ENCODE assay signal across 20 cellular contexts in genomic region chr1:95957748-95958147, GRCh38.
A peak's percentile ranks its signal among the peaks of the same experiment; 100 is the strongest.
DNase-seq lines count a peak whose midpoint lies in the region; ATAC-seq and TF ChIP-seq lines count a peak whose summit lies in the region.
"Had no signal": no experiment of that assay in that cellular context is flagged by ENCODE, and none has a peak within 500 bp of the region (broad histone marks: within the 10 kb centered on the region; RNA-seq: fewer than 3 reads in every experiment).

No MANE protein-coding gene starts in this region.

- no peak overlapping the region for H3K27ac ChIP-seq in SK-N-SH (ENCODE audit: low read depth in 2 of 2, low read length in 1 of 2)
- no peak overlapping the region for H3K27ac ChIP-seq in endodermal cell (ENCODE audit: low read depth, low read length)
- H3K27ac ChIP-seq in ascending aorta = no peak overlapping the region
- H3K27ac ChIP-seq: 22Rv1, RWPE1 had no signal

- TF ChIP-seq RAD21 in SK-N-SH (IDR thresholded peaks at IDR 0.05; ENCODE audit: low read length) = no peak

- H3K4me3 Mint-ChIP-seq in endodermal cell = no peak overlapping the region
- H3K4me3 Mint-ChIP-seq: H9 had no signal

- peaks cover 0 to 3% of the 10 kb centered on the region in 2 experiments; a peak in 2 of 4 replicates for H3K4me1 ChIP-seq in SK-N-SH (ENCODE audit: control insufficient read depth in 1 of 2, insufficient read depth in 2 of 2, low read depth in 1 of 2, low read length in 1 of 2)
- no peaks in the 10 kb centered on the region for H3K4me1 ChIP-seq in endodermal cell (ENCODE audit: control insufficient read depth, insufficient read depth, low read length)
- no peaks in the 10 kb centered on the region for H3K4me1 ChIP-seq in ascending aorta

- peaks cover 27% of the 10 kb centered on the region for H3K9me3 Mint-ChIP-seq in endodermal cell

- no peaks in the 10 kb centered on the region for H3K79me2 ChIP-seq in SK-N-SH (ENCODE audit: insufficient read depth)

- no peaks in the 10 kb centered on the region for H3K36me3 Mint-ChIP-seq in endodermal cell (ENCODE audit: low read depth)

- no peak overlapping the region for H3K27ac Mint-ChIP-seq in endodermal cell

- no peaks in the 10 kb centered on the region for H3K27me3 ChIP-seq in SK-N-SH (ENCODE audit: insufficient read depth)
- no peaks in the 10 kb centered on the region for H3K27me3 ChIP-seq in endodermal cell (ENCODE audit: control insufficient read depth, insufficient read depth, low read length, poor library complexity, severe bottlenecking)
- no peaks in the 10 kb centered on the region for H3K27me3 ChIP-seq in ascending aorta
- H3K27me3 ChIP-seq: MG63 had no signal

- H2AFZ ChIP-seq in SK-N-SH (ENCODE audit: low read depth) = no peak overlapping the region

- no peak for ATAC-seq in SK-N-SH treated with all-trans-retinoic acid at 6 μM for 48 hours
- no peak for ATAC-seq in HG02571 (IDR thresholded peaks at IDR 0.05; ENCODE audit: unreplicated experiment)
- ATAC-seq: Panc1 had no signal

- no peak for TF ChIP-seq EP300 in SK-N-SH (IDR thresholded peaks at IDR 0.05; ENCODE audit: borderline replicate concordance in 1 of 2, low read depth in 1 of 2, low read length in 1 of 2)

- WGBS in SK-N-SH (ENCODE audit: low lambda C conversion rate) = 22% methylated on average over 1 of the region's 1 CpG
- 91% methylated on average over 1 of the region's 1 CpG; no CpG with 5 or more reads in 1 of the 2 experiments for WGBS in endodermal cell (ENCODE audit: insufficient coverage in 1 of 2, insufficient read length in 1 of 2), 2 experiments

- no peak for DNase-seq in SK-N-SH
- no peak for DNase-seq in endodermal cell
- peak; percentile 25 for DNase-seq in foreskin melanocyte
- no peak for DNase-seq in ascending aorta (ENCODE audit: low spot score in 2 of 2)
- no peak for DNase-seq in SHP77 (lab: John Stamatoyannopoulos, UW)
- no peak for DNase-seq in NCI-H2171 treated with DMSO at 0.1 percent for 48 hours (lab: John Stamatoyannopoulos, UW)
- DNase-seq: Calu3, DMS79 treated with DMSO at 0.1 percent for 48 hours, H9, IMR-90, KG1, MG63, NCI-H2029, NCI-H526 treated with DMSO at 0.1 percent for 48 hours, SHP77 treated with DMSO at 0.1 percent for 48 hours had no signal

- no peaks in the 10 kb centered on the region for H3K27me3 Mint-ChIP-seq in endodermal cell (ENCODE audit: insufficient read depth)

- no peaks in the 10 kb centered on the region for H3K9me2 ChIP-seq in SK-N-SH

- no peaks in the 10 kb centered on the region for H4K20me1 ChIP-seq in SK-N-SH (ENCODE audit: insufficient read depth)

- H3K9ac ChIP-seq in SK-N-SH = no peak overlapping the region
- H3K9ac ChIP-seq in endodermal cell (ENCODE audit: extremely low read depth, low read length, poor library complexity, severe bottlenecking) = no peak overlapping the region

- H3K4me3 ChIP-seq in SK-N-SH (ENCODE audit: low read depth in 2 of 2, low read length in 1 of 2) = no peak overlapping the region
- peak overlapping the region; percentile 60 for H3K4me3 ChIP-seq in endodermal cell (ENCODE audit: low read length)
- no peak overlapping the region for H3K4me3 ChIP-seq in ascending aorta
- H3K4me3 ChIP-seq: MG63 had no signal

- H3K9me3 ChIP-seq in SK-N-SH (no peaks in the 10 kb centered on the region), endodermal cell (ENCODE audit: control insufficient read depth, low read length) (peaks cover 29% of the 10 kb centered on the region), ascending aorta (no peaks in the 10 kb centered on the region)
- H3K9me3 ChIP-seq: MG63 had no signal

- TF ChIP-seq CTCF in SK-N-SH (IDR thresholded peaks at IDR 0.05) (no peak), endodermal cell (conservative IDR thresholded peaks at IDR 0.05) (no peak), ascending aorta (IDR thresholded peaks at IDR 0.05) (no peak)

- H3K4me1 Mint-ChIP-seq in endodermal cell = peaks cover 12% of the 10 kb centered on the region

- CTCF ChIA-PET in SK-N-SH (lab: Yijun Ruan, JAX) = interaction anchor here (0.9 to 1.0 kb wide), 2 partner anchors 9 to 380 kb away, joined by 3 read pairs; no protein-coding TSS in a partner anchor

- H3K36me3 ChIP-seq in SK-N-SH (replicated peaks in 1 of 2; ENCODE audit: control insufficient read depth in 1 of 2, insufficient read depth in 2 of 2, low read length in 1 of 2) (no peaks in the 10 kb centered on the region), endodermal cell (ENCODE audit: control insufficient read depth, insufficient read depth, low read length) (no peaks in the 10 kb centered on the region), ascending aorta (no peaks in the 10 kb centered on the region)
- H3K36me3 ChIP-seq: MG63 had no signal

- H3F3A ChIP-seq in SK-N-SH (replicated peaks; ENCODE audit: insufficient read depth) = no peaks in the 10 kb centered on the region

- POLR2A ChIA-PET in SK-N-SH (lab: Yijun Ruan, JAX) = no interaction called here

- intact Hi-C loops in ascending aorta (cut with DNase I) = no loop called here

- no peak overlapping the region for H3K4me2 ChIP-seq in SK-N-SH

TF ChIP-seq in SK-N-SH treated with all-trans-retinoic acid at 6 μM for 48 hours, 23 proteins besides CTCF, POLR2A, EP300 and RAD21 (continues in another document):
- TF ChIP-seq ZNF8 (CRISPR knock-in tag; IDR thresholded peaks at IDR 0.05) = no peak
- peak; percentile 94 for TF ChIP-seq ISL1 (CRISPR knock-in tag; IDR thresholded peaks at IDR 0.05)
- no peak for TF ChIP-seq TSHZ2 (CRISPR knock-in tag; IDR thresholded peaks at IDR 0.05)

TF ChIP-seq in SK-N-SH, 30 proteins besides CTCF, POLR2A, EP300 and RAD21:
- TF ChIP-seq SMC3 (IDR thresholded peaks at IDR 0.05; ENCODE audit: low read depth, low read length) (no peak), TAF1 (IDR thresholded peaks at IDR 0.05; ENCODE audit: borderline replicate concordance, low read depth, low read length) (no peak), IRF3 (IDR thresholded peaks at IDR 0.05; ENCODE audit: low read depth, low read length) (no peak), SIN3A (IDR thresholded peaks at IDR 0.05; ENCODE audit: borderline replicate concordance, low read depth, low read length) (no peak), FOSL2 (IDR thresholded peaks at IDR 0.05; ENCODE audit: borderline replicate concordance, low read depth) (no peak)
